In the genomic region with DNA sequence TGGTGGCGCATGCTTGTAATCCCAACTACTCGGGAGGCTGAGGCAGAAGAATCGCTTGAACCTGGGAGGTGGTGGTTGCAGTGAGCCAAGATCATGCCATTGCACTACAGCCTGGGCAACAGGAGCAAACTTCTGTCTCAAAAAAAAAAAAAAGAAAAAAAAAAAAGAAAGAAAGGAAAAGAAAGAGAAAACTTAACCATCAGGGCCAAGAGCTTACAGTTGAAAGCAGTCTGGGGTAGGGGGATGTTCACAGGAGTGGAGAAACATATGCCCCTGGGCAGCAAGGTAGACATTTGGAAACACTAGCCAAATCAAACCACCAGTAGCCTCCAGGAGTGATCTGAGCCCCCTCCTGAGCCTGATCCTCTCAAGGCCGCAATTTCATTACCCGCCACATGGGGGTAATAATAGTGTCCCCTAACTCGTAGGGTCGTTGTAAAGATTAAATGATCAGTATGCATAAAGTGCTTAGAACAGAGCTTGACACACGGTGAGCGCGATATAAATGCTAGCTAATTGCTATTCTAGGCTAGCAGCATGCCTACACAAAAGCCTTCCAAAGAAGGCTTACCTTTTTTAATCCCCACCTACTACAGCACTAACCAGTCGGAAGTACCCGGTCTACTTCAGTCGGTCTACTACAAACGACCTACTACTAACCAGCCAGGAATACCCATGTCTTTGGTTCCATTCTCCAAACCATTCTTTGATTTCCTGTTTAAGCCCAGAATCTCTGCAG, we compare ENCODE assay signal across 12 cellular contexts.
DNase-seq lines count a peak whose midpoint lies in the region; ATAC-seq and TF ChIP-seq lines count a peak whose summit lies in the region.
"Had no signal": no experiment of that assay in that cellular context is flagged by ENCODE, and none has a peak within 500 bp of the region (broad histone marks: within the 10 kb centered on the region; RNA-seq: fewer than 3 reads in every experiment).

No MANE protein-coding gene starts in this region.

- H3K9ac ChIP-seq in OCI-LY1 (ENCODE audit: low read length): no peak overlapping the region
- H3K9ac ChIP-seq: GM23248 had no signal

- no peaks in the 10 kb centered on the region for H3K9me2 ChIP-seq in OCI-LY1 (ENCODE audit: low read depth, low read length)

- no peak overlapping the region for H2AFZ ChIP-seq in OCI-LY1 (ENCODE audit: low read length)
- H2AFZ ChIP-seq: GM23248 had no signal

- H3K4me2 ChIP-seq in OCI-LY1 (ENCODE audit: low read length): no peak overlapping the region

- H3F3A ChIP-seq in OCI-LY1 (ENCODE audit: insufficient read depth, low read length): no peaks in the 10 kb centered on the region

- H3K79me2 ChIP-seq in OCI-LY1 (ENCODE audit: insufficient read depth, low read length): no peaks in the 10 kb centered on the region

- peak; percentile 26; the same call in 1 of the 2 replicates for TF ChIP-seq CTCF in OCI-LY1 (IDR thresholded peaks at IDR 0.05; ENCODE audit: low read length)

- no peaks in the 10 kb centered on the region for H3K4me1 ChIP-seq in OCI-LY1 (ENCODE audit: insufficient read depth, low read length, severe bottlenecking)
- peaks cover 0 to 2% of the 10 kb centered on the region in 2 donors for H3K4me1 ChIP-seq in esophagus (ENCODE audit: control insufficient read depth in 2 of 2, insufficient read depth in 2 of 2, low read length in 1 of 2)

- no peaks in the 10 kb centered on the region for H3K27me3 ChIP-seq in OCI-LY1 (ENCODE audit: insufficient read depth, low read length)
- H3K27me3 ChIP-seq in esophagus (ENCODE audit: control insufficient read depth in 1 of 2, insufficient read depth in 2 of 2, low read length in 2 of 2): no peaks in the 10 kb centered on the region

- WGBS in esophagus, 2 donors: 82 to 86% methylated on average over 14 of the region's 14 CpGs

- DNase-seq in NCI-H748 (lab: John Stamatoyannopoulos, UW; ENCODE audit: unreplicated experiment) (peak; percentile 58), NCI-H748 treated with DMSO at 0.1 percent for 48 hours (lab: John Stamatoyannopoulos, UW) (no peak)
- peak; percentile 11 for DNase-seq in stimulated activated naive CD8-positive, alpha-beta T cell treated with anti-CD3 and anti-CD28 coated beads, Interleukin-15, Interleukin-2, amounts not matched to agents 100 U/mL and 50 U/mL, for 24 hours
- no peak for DNase-seq in activated CD8-positive, alpha-beta memory T cell treated with anti-CD3 and anti-CD28 coated beads, Interleukin-2, amount 50 U/mL, for 48 hours
- DNase-seq: effector CD4-positive, alpha-beta T cell; GM23248; left cardiac atrium; NCI-H526 treated with DMSO at 0.1 percent for 48 hours had no signal

- H3K4me3 ChIP-seq in OCI-LY1 (ENCODE audit: low read depth, low read length, poor library complexity, severe bottlenecking) (no peak overlapping the region), esophagus (ENCODE audit: low read depth in 1 of 2, low read length in 2 of 2) (peak overlapping the region in 1 of 2 donors; percentile 4)
- H3K4me3 ChIP-seq: GM23248 had no signal

- H3K27ac ChIP-seq in OCI-LY1 (ENCODE audit: low read depth, low read length, poor library complexity, severe bottlenecking): no peak overlapping the region
- peak overlapping the region; percentile 30 to 73 for H3K27ac ChIP-seq in esophagus (ENCODE audit: low read depth in 2 of 2, low read length in 1 of 2)
- H3K27ac ChIP-seq: GM23248 had no signal

- H3K36me3 ChIP-seq in OCI-LY1 (ENCODE audit: insufficient read depth, low read length) (no peaks in the 10 kb centered on the region), esophagus (ENCODE audit: control insufficient read depth in 2 of 2, insufficient read depth in 2 of 2, low read length in 1 of 2) (no peaks in the 10 kb centered on the region)

- no peak for ATAC-seq in stimulated activated naive CD8-positive, alpha-beta T cell treated with anti-CD3 and anti-CD28 coated beads, Interleukin-15, Interleukin-2, amounts not matched to agents 100 U/mL and 50 U/mL, for 24 hours
- ATAC-seq in GM18907 (IDR thresholded peaks at IDR 0.05; ENCODE audit: unreplicated experiment) (no peak), GM19023 (IDR thresholded peaks at IDR 0.05; ENCODE audit: unreplicated experiment) (no peak)
- ATAC-seq: left cardiac atrium had no signal

- H3K9me3 ChIP-seq in OCI-LY1 (ENCODE audit: low read length): no peaks in the 10 kb centered on the region
- H3K9me3 ChIP-seq in esophagus (ENCODE audit: control insufficient read depth in 2 of 2, insufficient read depth in 1 of 2, low read depth in 1 of 2, low read length in 1 of 2): no peaks in the 10 kb centered on the region

- no peaks in the 10 kb centered on the region for H4K20me1 ChIP-seq in OCI-LY1 (ENCODE audit: insufficient read depth, low read length)

Comparison
In these comparisons a context has a peak if more than half of its experiments do, and no peak if none do; other contexts are left out.
1. DNase-seq: peak in NCI-H748 (single experiment) and stimulated activated naive CD8-positive, alpha-beta T cell treated with anti-CD3 and anti-CD28 coated beads, Interleukin-15, Interleukin-2, amounts not matched to agents 100 U/mL and 50 U/mL, for 24 hours (single experiment); none in NCI-H748 treated with DMSO at 0.1 percent for 48 hours (single experiment) and activated CD8-positive, alpha-beta memory T cell treated with anti-CD3 and anti-CD28 coated beads, Interleukin-2, amount 50 U/mL, for 48 hours (single experiment).